ENCODE assay signal across 9 cellular contexts in genomic region chr1:161915051-161915503, GRCh38.
DNase-seq lines count a peak whose midpoint lies in the region; ATAC-seq lines count a peak whose summit lies in the region.
"Had no signal": no experiment of that assay in that cellular context is flagged by ENCODE, and none has a peak within 500 bp of the region (broad histone marks: within the 10 kb centered on the region; RNA-seq: fewer than 3 reads in every experiment).

No MANE protein-coding gene starts in this region.

- peak; percentile 26 to 30 for DNase-seq in activated CD4-positive, alpha-beta T cell treated with anti-CD3 and anti-CD28 coated beads for 24 hours (ENCODE audit: low read depth in 2 of 2)
- no peak for DNase-seq in activated CD4-positive, alpha-beta T cell treated with anti-CD3 and anti-CD28 coated beads, Interleukin-2, amount 10 ng/mL, durations not matched to agents 7 days and 5 days
- DNase-seq in activated CD4-positive, alpha-beta T cell treated with anti-CD3 and anti-CD28 coated beads, Interleukin-2, amount 10 ng/mL, durations not matched to agents 24 days and 14 days, result peak; percentile 60
- peak; percentile 13 to 31 (median 23) for DNase-seq in stimulated activated CD4-positive, alpha-beta T cell treated with anti-CD3 and anti-CD28 coated beads, TNF-alpha, amount 100 ng/mL, for 48 hours (ENCODE audit: low read depth in 3 of 3)
- DNase-seq in ecto neural progenitor cell (ENCODE audit: low spot score), result no peak
- DNase-seq in retina, result no peak
- DNase-seq in activated T-helper 2 cell treated with anti-CD3 and anti-CD28 coated beads, Interferon-gamma antibody, Interleukin-2, Interleukin-4, amounts not matched to agents 10 μg/mL and 5 μg/mL and 100 μg/mL, durations not matched to agents 14 hours and 24 hours and 36 hours (ENCODE audit: low spot score), result no peak
- DNase-seq: psoas muscle had no signal

- CTCF ChIA-PET in activated CD4-positive, alpha-beta T cell treated with anti-CD3 and anti-CD28 coated beads, Interleukin-2, amount 10 ng/mL, durations not matched to agents 7 days and 5 days (lab: Charles Lee), result interaction anchor here (0.7 to 0.8 kb wide), 3 partner anchors 11 to 112 kb away, joined by 3 read pairs; no protein-coding TSS in a partner anchor

- no peak overlapping the region for H3K4me3 Mint-ChIP-seq in activated CD4-positive, alpha-beta T cell treated with anti-CD3 and anti-CD28 coated beads, Interleukin-2, amount 10 ng/mL, durations not matched to agents 7 days and 5 days
- H3K4me3 Mint-ChIP-seq in activated CD4-positive, alpha-beta T cell treated with anti-CD3 and anti-CD28 coated beads, Interleukin-2, amount 10 ng/mL, durations not matched to agents 24 days and 14 days, result no peak overlapping the region
- no peak overlapping the region for H3K4me3 Mint-ChIP-seq in activated T-helper 2 cell treated with anti-CD3 and anti-CD28 coated beads, Interferon-gamma antibody, Interleukin-2, Interleukin-4, amounts not matched to agents 10 μg/mL and 5 μg/mL and 100 μg/mL, durations not matched to agents 14 hours and 24 hours and 36 hours (ENCODE audit: low read depth)

- no peak overlapping the region for H3K27ac Mint-ChIP-seq in activated CD4-positive, alpha-beta T cell treated with anti-CD3 and anti-CD28 coated beads, Interleukin-2, amount 10 ng/mL, durations not matched to agents 7 days and 5 days
- no peak overlapping the region for H3K27ac Mint-ChIP-seq in activated CD4-positive, alpha-beta T cell treated with anti-CD3 and anti-CD28 coated beads, Interleukin-2, amount 10 ng/mL, durations not matched to agents 24 days and 14 days
- H3K27ac Mint-ChIP-seq in activated T-helper 2 cell treated with anti-CD3 and anti-CD28 coated beads, Interferon-gamma antibody, Interleukin-2, Interleukin-4, amounts not matched to agents 10 μg/mL and 5 μg/mL and 100 μg/mL, durations not matched to agents 14 hours and 24 hours and 36 hours, result no peak overlapping the region

- no peaks in the 10 kb centered on the region for H3K9me3 Mint-ChIP-seq in activated CD4-positive, alpha-beta T cell treated with anti-CD3 and anti-CD28 coated beads, Interleukin-2, amount 10 ng/mL, durations not matched to agents 7 days and 5 days
- H3K9me3 Mint-ChIP-seq in activated CD4-positive, alpha-beta T cell treated with anti-CD3 and anti-CD28 coated beads, Interleukin-2, amount 10 ng/mL, durations not matched to agents 24 days and 14 days, result no peaks in the 10 kb centered on the region
- no peaks in the 10 kb centered on the region for H3K9me3 Mint-ChIP-seq in activated T-helper 2 cell treated with anti-CD3 and anti-CD28 coated beads, Interferon-gamma antibody, Interleukin-2, Interleukin-4, amounts not matched to agents 10 μg/mL and 5 μg/mL and 100 μg/mL, durations not matched to agents 14 hours and 24 hours and 36 hours

- intact Hi-C loops in activated CD4-positive, alpha-beta T cell treated with anti-CD3 and anti-CD28 coated beads, Interleukin-2, amount 10 ng/mL, durations not matched to agents 24 days and 14 days (cut with micrococcal nuclease), result loop anchor here (1.0 kb wide), 1 partner anchor 47 kb away; no protein-coding TSS in a partner anchor
- intact Hi-C loops in activated T-helper 2 cell treated with anti-CD3 and anti-CD28 coated beads, Interferon-gamma antibody, Interleukin-2, Interleukin-4, amounts not matched to agents 10 μg/mL and 5 μg/mL and 100 μg/mL, durations not matched to agents 14 hours and 24 hours and 36 hours (cut with micrococcal nuclease), result loop anchor here (5.0 kb wide), 1 partner anchor 47 kb away; no protein-coding TSS in a partner anchor

- ATAC-seq in HG02759 (IDR thresholded peaks at IDR 0.05; ENCODE audit: unreplicated experiment), result peak; percentile 82
- ATAC-seq: psoas muscle had no signal

- H3K36me3 Mint-ChIP-seq in activated CD4-positive, alpha-beta T cell treated with anti-CD3 and anti-CD28 coated beads, Interleukin-2, amount 10 ng/mL, durations not matched to agents 7 days and 5 days (ENCODE audit: low read depth), result peaks cover 16% of the 10 kb centered on the region
- peaks cover 9% of the 10 kb centered on the region for H3K36me3 Mint-ChIP-seq in activated CD4-positive, alpha-beta T cell treated with anti-CD3 and anti-CD28 coated beads, Interleukin-2, amount 10 ng/mL, durations not matched to agents 24 days and 14 days (ENCODE audit: low read depth)
- H3K36me3 Mint-ChIP-seq in activated T-helper 2 cell treated with anti-CD3 and anti-CD28 coated beads, Interferon-gamma antibody, Interleukin-2, Interleukin-4, amounts not matched to agents 10 μg/mL and 5 μg/mL and 100 μg/mL, durations not matched to agents 14 hours and 24 hours and 36 hours (ENCODE audit: low read depth), result peaks cover 21% of the 10 kb centered on the region

- H3K27me3 Mint-ChIP-seq in activated CD4-positive, alpha-beta T cell treated with anti-CD3 and anti-CD28 coated beads, Interleukin-2, amount 10 ng/mL, durations not matched to agents 7 days and 5 days, result no peaks in the 10 kb centered on the region
- no peaks in the 10 kb centered on the region for H3K27me3 Mint-ChIP-seq in activated CD4-positive, alpha-beta T cell treated with anti-CD3 and anti-CD28 coated beads, Interleukin-2, amount 10 ng/mL, durations not matched to agents 24 days and 14 days
- no peaks in the 10 kb centered on the region for H3K27me3 Mint-ChIP-seq in activated T-helper 2 cell treated with anti-CD3 and anti-CD28 coated beads, Interferon-gamma antibody, Interleukin-2, Interleukin-4, amounts not matched to agents 10 μg/mL and 5 μg/mL and 100 μg/mL, durations not matched to agents 14 hours and 24 hours and 36 hours (ENCODE audit: low read depth)

- peaks cover 15% of the 10 kb centered on the region for H3K4me1 Mint-ChIP-seq in activated CD4-positive, alpha-beta T cell treated with anti-CD3 and anti-CD28 coated beads, Interleukin-2, amount 10 ng/mL, durations not matched to agents 7 days and 5 days
- peaks cover 16% of the 10 kb centered on the region for H3K4me1 Mint-ChIP-seq in activated CD4-positive, alpha-beta T cell treated with anti-CD3 and anti-CD28 coated beads, Interleukin-2, amount 10 ng/mL, durations not matched to agents 24 days and 14 days
- H3K4me1 Mint-ChIP-seq in activated T-helper 2 cell treated with anti-CD3 and anti-CD28 coated beads, Interferon-gamma antibody, Interleukin-2, Interleukin-4, amounts not matched to agents 10 μg/mL and 5 μg/mL and 100 μg/mL, durations not matched to agents 14 hours and 24 hours and 36 hours (ENCODE audit: low read depth), result peaks cover 17% of the 10 kb centered on the region

- POLR2A ChIA-PET in activated CD4-positive, alpha-beta T cell treated with anti-CD3 and anti-CD28 coated beads, Interleukin-2, amount 10 ng/mL, durations not matched to agents 7 days and 5 days (lab: Charles Lee), result no interaction called here

Comparison
In these comparisons a context has a peak if more than half of its experiments do, and no peak if none do; other contexts are left out.
1. DNase-seq: peak in activated CD4-positive, alpha-beta T cell treated with anti-CD3 and anti-CD28 coated beads for 24 hours (2 of 2), activated CD4-positive, alpha-beta T cell treated with anti-CD3 and anti-CD28 coated beads, Interleukin-2, amount 10 ng/mL, durations not matched to agents 24 days and 14 days (single experiment) and stimulated activated CD4-positive, alpha-beta T cell treated with anti-CD3 and anti-CD28 coated beads, TNF-alpha, amount 100 ng/mL, for 48 hours (3 of 3); none in activated CD4-positive, alpha-beta T cell treated with anti-CD3 and anti-CD28 coated beads, Interleukin-2, amount 10 ng/mL, durations not matched to agents 7 days and 5 days (single experiment), ecto neural progenitor cell (single experiment), retina (single experiment) and activated T-helper 2 cell treated with anti-CD3 and anti-CD28 coated beads, Interferon-gamma antibody, Interleukin-2, Interleukin-4, amounts not matched to agents 10 μg/mL and 5 μg/mL and 100 μg/mL, durations not matched to agents 14 hours and 24 hours and 36 hours (single experiment).